Comparison of ENCODE assay signal across 17 cellular contexts in genomic region chr9:7788772-7789171, GRCh38.
DNase-seq lines count a peak whose midpoint lies in the region; ATAC-seq lines count a peak whose summit lies in the region.
"Had no signal": no experiment of that assay in that cellular context is flagged by ENCODE, and none has a peak within 500 bp of the region (broad histone marks: within the 10 kb centered on the region; RNA-seq: fewer than 3 reads in every experiment).

No MANE protein-coding gene starts in this region.

- ATAC-seq in HG02840 (IDR thresholded peaks at IDR 0.05; ENCODE audit: low FRiP score, unreplicated experiment), result no peak
- ATAC-seq: GM12878 had no signal

- peak; percentile 19 to 22 for DNase-seq in hippocampal formation (lab: John Stamatoyannopoulos, UW)
- peak; percentile 49 for DNase-seq in midbrain (lab: John Stamatoyannopoulos, UW)
- DNase-seq in putamen (ENCODE audit: low spot score), result peak; percentile 39
- no peak for DNase-seq in activated CD4-positive, alpha-beta T cell treated with anti-CD3 and anti-CD28 coated beads for 48 hours
- no peak for DNase-seq in D341Med (ENCODE audit: low spot score)
- DNase-seq: BE2C; CD4-positive, alpha-beta T cell; COR-L47; DMS 273 treated with DMSO at 0.1 percent for 48 hours; DMS79; EL; GDM1; GM23248; H7; HCEC 1CT had no signal

Comparison
In these comparisons a context has a peak if more than half of its experiments do, and no peak if none do; other contexts are left out.
1. DNase-seq: peak in hippocampal formation (2 of 2), midbrain (single experiment) and putamen (single experiment); none in activated CD4-positive, alpha-beta T cell treated with anti-CD3 and anti-CD28 coated beads for 48 hours (single experiment) and D341Med (single experiment).